17 cellular contexts compared by ENCODE assay signal in the genomic region with DNA sequence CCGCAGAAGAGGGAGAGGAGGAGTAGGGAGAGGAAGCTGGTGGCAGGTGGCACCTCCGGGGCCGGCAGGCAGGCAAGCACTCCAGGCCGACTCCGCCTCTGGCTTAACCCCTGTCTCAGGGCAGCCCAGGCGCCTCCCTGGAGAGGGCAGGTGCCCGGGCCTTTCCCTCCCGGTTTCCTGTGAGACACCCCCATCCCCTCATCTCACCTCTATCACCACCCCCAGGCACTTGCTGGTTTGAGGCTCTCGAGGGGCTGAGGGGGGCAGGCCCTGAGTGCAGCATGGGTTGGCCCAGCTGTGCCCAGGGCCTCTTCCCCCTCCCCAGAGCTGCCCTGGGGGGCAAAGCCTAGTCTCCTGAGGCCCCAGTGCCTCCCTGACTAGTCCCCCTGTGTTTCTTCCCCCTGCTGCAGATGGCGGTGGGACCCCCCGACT. TPM values are rescaled to one million over a fixed set of nuclear protein-coding genes. Genes with fewer than 3 reads are reported as not detected.
DNase-seq lines count a peak whose midpoint lies in the region; ATAC-seq and TF ChIP-seq lines count a peak whose summit lies in the region.
"Had no signal": no experiment of that assay in that cellular context is flagged by ENCODE, and none has a peak within 500 bp of the region (broad histone marks: within the 10 kb centered on the region; RNA-seq: fewer than 3 reads in every experiment).

No MANE protein-coding gene starts in this region.

- H3K36me3 Mint-ChIP-seq in osteocyte (ENCODE audit: unreplicated experiment) (peaks cover 3% of the 10 kb centered on the region), progenitor cell of endocrine pancreas (ENCODE audit: insufficient read depth) (peaks cover 4% of the 10 kb centered on the region)

- H3K27ac Mint-ChIP-seq in osteocyte (ENCODE audit: unreplicated experiment), result no peak overlapping the region
- H3K27ac Mint-ChIP-seq in progenitor cell of endocrine pancreas, result no peak overlapping the region
- H3K27ac Mint-ChIP-seq: CD4-positive, alpha-beta T cell; T-helper 1 cell treated with Interleukin-12 subunit alpha and Interleukin-12 subunit beta and Interleukin-4 antibody, amounts not matched to agents 30 μg/mL and 1 μg/mL, for 36 hours had no signal

- TF ChIP-seq CTCF in heart right ventricle (IDR thresholded peaks at IDR 0.05) (no peak), WERI-Rb-1 (IDR thresholded peaks at IDR 0.05; ENCODE audit: low read depth, low read length) (no peak), stomach (IDR thresholded peaks at IDR 0.05) (no peak), osteocyte (IDR thresholded peaks at IDR 0.05) (no peak), progenitor cell of endocrine pancreas (IDR thresholded peaks at IDR 0.05; ENCODE audit: unreplicated experiment) (no peak)

- H3K36me3 ChIP-seq in heart right ventricle (peaks cover 0 to 50% (median 4%) of the 10 kb centered on the region in 9 donors), WERI-Rb-1 (peaks cover 35% of the 10 kb centered on the region), stomach (peaks cover 0 to 44% (median 39%) of the 10 kb centered on the region in 4 donors)
- H3K36me3 ChIP-seq: breast epithelium had no signal

- TF ChIP-seq EP300 in stomach (IDR thresholded peaks at IDR 0.05), result no peak

- ATAC-seq in Right ventricle myocardium superior (ENCODE audit: poor library complexity) (peak; percentile 6), heart right ventricle (no peak)

- H3K9me3 Mint-ChIP-seq in osteocyte (ENCODE audit: unreplicated experiment), result no peaks in the 10 kb centered on the region
- H3K9me3 Mint-ChIP-seq in progenitor cell of endocrine pancreas (ENCODE audit: low read depth), result no peaks in the 10 kb centered on the region
- H3K9me3 Mint-ChIP-seq: CD4-positive, alpha-beta T cell; effector memory CD8-positive, alpha-beta T cell; T-helper 1 cell treated with Interleukin-12 subunit alpha and Interleukin-12 subunit beta and Interleukin-4 antibody, amounts not matched to agents 30 μg/mL and 1 μg/mL, for 36 hours had no signal

- no peak for TF ChIP-seq POLR2A in stomach (IDR thresholded peaks at IDR 0.05)

- H3K4me3 Mint-ChIP-seq in osteocyte (ENCODE audit: unreplicated experiment) (no peak overlapping the region), progenitor cell of endocrine pancreas (ENCODE audit: low read depth) (no peak overlapping the region)
- H3K4me3 Mint-ChIP-seq: CD4-positive, alpha-beta T cell; effector memory CD8-positive, alpha-beta T cell; T-helper 1 cell treated with Interleukin-12 subunit alpha and Interleukin-12 subunit beta and Interleukin-4 antibody, amounts not matched to agents 30 μg/mL and 1 μg/mL, for 36 hours had no signal

- H3K4me3 ChIP-seq in heart right ventricle (no peak overlapping the region), WERI-Rb-1 (ENCODE audit: low read depth, low read length) (no peak overlapping the region), stomach (no peak overlapping the region)
- H3K4me3 ChIP-seq in Jurkat, Clone E6-1 (ENCODE audit: low read length), result no peak overlapping the region
- H3K4me3 ChIP-seq: breast epithelium, thoracic aorta had no signal

- H3K9me3 ChIP-seq in heart right ventricle, result no peaks in the 10 kb centered on the region
- H3K9me3 ChIP-seq in WERI-Rb-1 (ENCODE audit: severe bottlenecking), result no peaks in the 10 kb centered on the region
- H3K9me3 ChIP-seq in stomach, result no peaks in the 10 kb centered on the region
- H3K9me3 ChIP-seq: breast epithelium, thoracic aorta had no signal

- H3K4me1 ChIP-seq in heart right ventricle, result peaks cover 0 to 7% (median 0%) of the 10 kb centered on the region in 9 donors
- peaks cover 9 to 22% (median 20%) of the 10 kb centered on the region in 4 donors for H3K4me1 ChIP-seq in stomach
- H3K4me1 ChIP-seq: breast epithelium had no signal

- intact Hi-C loops in Right ventricle myocardium superior (cut with DNase I) (loop anchor here (5.0 to 10.0 kb wide), 2 partner anchors 78 to 130 kb away; a partner anchor contains a TSS), heart right ventricle (cut with DNase I) (loop anchor here in 6 of 10 donors (5.0 to 10.0 kb wide), 6 partner anchors 78 to 300 kb away; a partner anchor contains a TSS), stomach (cut with DNase I; ENCODE audit: low total_unique reads) (no loop called here)

- 61 to 62% methylated on average over 10 to 11 of the region's 11 CpGs for WGBS in heart right ventricle, 2 donors
- 26 to 59% (median 35%) methylated on average over 2 to 11 of the region's 11 CpGs for WGBS in stomach, 5 donors

- peaks cover 7 to 21% (median 18%) of the 10 kb centered on the region in 7 donors for H3K27me3 ChIP-seq in heart right ventricle
- no peaks in the 10 kb centered on the region for H3K27me3 ChIP-seq in WERI-Rb-1 (ENCODE audit: insufficient read depth, low read depth, severe bottlenecking)
- H3K27me3 ChIP-seq in stomach, result peaks cover 6 to 25% (median 9%) of the 10 kb centered on the region in 3 donors

- H3K27me3 Mint-ChIP-seq in osteocyte (ENCODE audit: unreplicated experiment) (no peaks in the 10 kb centered on the region), progenitor cell of endocrine pancreas (peaks cover 21% of the 10 kb centered on the region)

- no peak overlapping the region for H3K27ac ChIP-seq in heart right ventricle
- peak overlapping the region; percentile 69 for H3K27ac ChIP-seq in WERI-Rb-1
- peak overlapping the region in 2 of 5 donors; percentile 16 to 26 for H3K27ac ChIP-seq in stomach
- H3K27ac ChIP-seq: breast epithelium, thoracic aorta had no signal

- DNase-seq in Right ventricle myocardium superior (peak; percentile 32), heart right ventricle (no peak), WERI-Rb-1 (peak; percentile 72), stomach (peak; percentile 34), osteocyte (ENCODE audit: extremely low spot score, unreplicated experiment) (no peak), progenitor cell of endocrine pancreas (ENCODE audit: low spot score, unreplicated experiment) (no peak)
- peak; percentile 42 for DNase-seq in Jurkat, Clone E6-1 (ENCODE audit: low read depth, low spot score)
- no peak for DNase-seq in activated CD4-positive, CD25-positive, alpha-beta regulatory T cell treated with anti-CD3 and anti-CD28 coated beads, Interleukin-2, amount 50 U/mL, for 72 hours

- H3K4me1 Mint-ChIP-seq in osteocyte (ENCODE audit: unreplicated experiment) (no peaks in the 10 kb centered on the region), progenitor cell of endocrine pancreas (ENCODE audit: low read depth) (no peaks in the 10 kb centered on the region)

RNA-seq across cellular contexts. Expression of a gene that starts 6.0 kb away (rescaled TPM):
- total RNA-seq in Right ventricle myocardium superior, result 0.13 TPM
- under 1 TPM in 4 of 10 donors, not detected in 6; 0.27 to 0.95 (median 0.48) TPM for total RNA-seq in heart right ventricle
- 1 to 10 TPM in 1 of 2 donors, under 1 TPM in 1; 0.41 to 2.7 TPM for polyA plus RNA-seq in heart right ventricle
- polyA plus RNA-seq in Jurkat, Clone E6-1 (2012; ENCODE audit: insufficient read depth, insufficient read length), result 20.6 TPM
- total RNA-seq in stomach, result 10 to 100 TPM in 1 of 5 donors, under 1 TPM in 1, not detected in 3; 0.72 to 20.9 TPM
- polyA plus RNA-seq in stomach, result 1 to 10 TPM in 1 of 3 donors, under 1 TPM in 1, not detected in 1; 0.75 to 2.8 TPM
- 1.3 TPM in 2 replicates for total RNA-seq in osteocyte
- 4.4 and 5.0 TPM in 2 replicates for total RNA-seq in progenitor cell of endocrine pancreas
- total RNA-seq: LHCN-M2 had no signal

RNA-seq across cellular contexts. Expression of a gene that starts 8.8 kb away (rescaled TPM):
- total RNA-seq in Right ventricle myocardium superior, result 28.0 TPM
- 10 to 100 TPM; 23.2 to 34.8 (median 30.6) TPM for total RNA-seq in heart right ventricle
- 10 to 100 TPM; 63.2 to 80.4 TPM for polyA plus RNA-seq in heart right ventricle
- 128 TPM for polyA plus RNA-seq in Jurkat, Clone E6-1 (2012; ENCODE audit: insufficient read depth, insufficient read length)
- 100 to 1,000 TPM in 1 of 5 donors, 10 to 100 TPM in 3, 1 to 10 TPM in 1; 3.5 to 319 (median 18.2) TPM for total RNA-seq in stomach
- polyA plus RNA-seq in stomach, result 100 to 1,000 TPM in 1 of 3 donors, 10 to 100 TPM in 2; 45.7 to 109 (median 59.0) TPM
- 72.4 and 77.0 TPM in 2 replicates for total RNA-seq in osteocyte
- 72.7 and 74.2 TPM in 2 replicates for total RNA-seq in progenitor cell of endocrine pancreas

RNA-seq across cellular contexts. Expression of a gene that starts 9.4 kb away (rescaled TPM):
- 19.5 TPM for total RNA-seq in Right ventricle myocardium superior
- 10 to 100 TPM; 14.4 to 23.2 (median 17.1) TPM for total RNA-seq in heart right ventricle
- 10 to 100 TPM; 17.9 to 22.4 TPM for polyA plus RNA-seq in heart right ventricle
- 80.4 TPM for polyA plus RNA-seq in Jurkat, Clone E6-1 (2012; ENCODE audit: insufficient read depth, insufficient read length)
- 10 to 100 TPM in 1 of 5 donors, 1 to 10 TPM in 4; 1.8 to 13.4 (median 5.1) TPM for total RNA-seq in stomach
- 10 to 100 TPM; 13.6 to 14.8 (median 13.7) TPM for polyA plus RNA-seq in stomach
- 11.5 and 12.5 TPM in 2 replicates for total RNA-seq in osteocyte
- total RNA-seq in progenitor cell of endocrine pancreas, result 11.4 and 12.0 TPM in 2 replicates

RNA-seq across cellular contexts. Expression of a gene that starts 18.2 kb away (rescaled TPM):
- total RNA-seq in Right ventricle myocardium superior (not detected), heart right ventricle (not detected), stomach (not detected), osteocyte (not detected in 2 replicates), progenitor cell of endocrine pancreas (not detected in 2 replicates)
- polyA plus RNA-seq in heart right ventricle (not detected), stomach (not detected)
- polyA plus RNA-seq in Jurkat, Clone E6-1 (2012; ENCODE audit: insufficient read depth, insufficient read length), result not detected
- total RNA-seq: breast epithelium; CD4-positive, alpha-beta T cell; frontal cortex; LHCN-M2; skeletal muscle tissue; thoracic aorta had no signal
- polyA plus RNA-seq: neural cell had no signal

RNA-seq across cellular contexts. Expression of a gene that starts 26.2 kb away (rescaled TPM):
- total RNA-seq in Right ventricle myocardium superior (not detected), heart right ventricle (not detected), stomach (under 1 TPM in 1 of 5 donors, not detected in 4; 0.92 TPM), osteocyte (0.32 and 0.52 TPM in 2 replicates), progenitor cell of endocrine pancreas (1.5 and 1.7 TPM in 2 replicates)
- polyA plus RNA-seq in heart right ventricle (under 1 TPM in 1 of 2 donors, not detected in 1; 0.29 TPM), stomach (under 1 TPM in 1 of 3 donors, not detected in 2; 0.18 TPM)
- polyA plus RNA-seq in Jurkat, Clone E6-1 (2012; ENCODE audit: insufficient read depth, insufficient read length), result 5.9 TPM
- total RNA-seq: CD4-positive, alpha-beta T cell; LHCN-M2; thoracic aorta had no signal

Comparison
In these comparisons a context has a peak if more than half of its experiments do, and no peak if none do; other contexts are left out.
1. DNase-seq: peak in Right ventricle myocardium superior (single experiment), Jurkat, Clone E6-1 (single experiment), WERI-Rb-1 (single experiment) and stomach (single experiment); none in heart right ventricle (0 of 2), osteocyte (single experiment), activated CD4-positive, CD25-positive, alpha-beta regulatory T cell treated with anti-CD3 and anti-CD28 coated beads, Interleukin-2, amount 50 U/mL, for 72 hours (single experiment) and progenitor cell of endocrine pancreas (single experiment).